ENCODE assay signal across 22 cellular contexts in the genomic region with DNA sequence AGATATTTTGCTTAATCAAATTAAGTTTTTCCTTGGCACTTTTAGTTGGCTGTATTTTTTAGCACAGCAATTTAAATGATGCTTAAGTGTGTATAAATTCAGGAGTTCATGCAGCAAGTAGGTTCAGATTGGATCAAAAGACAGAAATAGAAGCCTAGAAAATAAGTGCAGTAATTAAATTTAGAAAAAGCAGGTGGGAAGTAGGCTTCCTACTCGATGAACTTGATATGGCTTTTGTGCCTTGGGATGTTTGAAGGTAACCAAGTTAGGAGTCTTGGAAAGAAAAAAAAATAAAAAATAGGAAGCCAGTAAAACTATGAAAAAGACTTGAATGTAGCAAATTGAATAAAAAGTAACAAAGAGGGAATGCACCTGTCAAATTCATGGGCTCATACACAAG.
"Had no signal": no experiment of that assay in that cellular context is flagged by ENCODE, and none has a peak within 500 bp of the region (broad histone marks: within the 10 kb centered on the region; RNA-seq: fewer than 3 reads in every experiment).

No MANE protein-coding gene starts in this region.

- H3K9me3 ChIP-seq: colonic mucosa, esophagus squamous epithelium, gastrocnemius medialis, mucosa of descending colon had no signal

- H3K36me3 ChIP-seq: colonic mucosa, esophagus squamous epithelium, gastrocnemius medialis, heart right ventricle, left lung, lower lobe of right lung had no signal

- H3K27ac ChIP-seq: colonic mucosa, epithelial cell of prostate, esophagus squamous epithelium, gastrocnemius medialis, heart right ventricle, left lung, lower lobe of right lung had no signal

- H3K4me1 ChIP-seq: colonic mucosa, esophagus squamous epithelium, gastrocnemius medialis, heart right ventricle, left lung, lower lobe of right lung had no signal

- DNase-seq: colonic mucosa; cortex of kidney; effector CD8-positive, alpha-beta T cell; effector memory CD8-positive, alpha-beta T cell; endodermal cell; erythroblast; esophagus squamous epithelium; foreskin fibroblast; foreskin melanocyte; gastrocnemius medialis; glutamatergic neuron; heart right ventricle; hippocampal formation; left cardiac atrium; left lung; left ventricle myocardium superior; lower lobe of right lung; mesenchymal stem cell; mucosa of descending colon; naive B cell had no signal

- H3K4me3 ChIP-seq: colonic mucosa, esophagus squamous epithelium, gastrocnemius medialis, heart right ventricle, left lung, lower lobe of right lung, mucosa of descending colon had no signal

- H3K27me3 ChIP-seq: colonic mucosa, esophagus squamous epithelium, gastrocnemius medialis, heart right ventricle, left lung had no signal

- ATAC-seq: effector memory CD8-positive, alpha-beta T cell; esophagus mucosa; gastrocnemius medialis; heart right ventricle; left cardiac atrium; left lung; left ventricle myocardium superior; lower lobe of right lung; mucosa of descending colon had no signal
